Comparison of ENCODE assay signal across 8 cellular contexts in genomic region chr2:54394392-54394791, GRCh38.
DNase-seq lines count a peak whose midpoint lies in the region; ATAC-seq, FAIRE-seq and TF ChIP-seq lines count a peak whose summit lies in the region.

No MANE protein-coding gene starts in this region.

- peak overlapping the region; percentile 54 for H3K4me3 ChIP-seq in CD4-positive, CD25-positive, alpha-beta regulatory T cell (ENCODE audit: low read depth, low read length)
- H3K4me3 ChIP-seq in H7 (ENCODE audit: insufficient read depth, low read depth, low read length), result no peak overlapping the region

- peak; percentile 72 for FAIRE-seq in GM19239 (lab: Jason Lieb, UNC)

- POLR2A ChIA-PET in activated naive CD8-positive, alpha-beta T cell treated with anti-CD3 and anti-CD28 coated beads, Interleukin-2, amount 10 ng/mL, durations not matched to agents 7 days and 5 days (lab: Charles Lee), result no interaction called here

- H3K36me3 Mint-ChIP-seq in CD4-positive, CD25-positive, alpha-beta regulatory T cell, result no peaks in the 10 kb centered on the region
- no peaks in the 10 kb centered on the region for H3K36me3 Mint-ChIP-seq in activated naive CD8-positive, alpha-beta T cell treated with anti-CD3 and anti-CD28 coated beads, Interleukin-2, amount 10 ng/mL, durations not matched to agents 7 days and 5 days
- no peaks in the 10 kb centered on the region for H3K36me3 Mint-ChIP-seq in type B pancreatic cell

- H3K4me3 Mint-ChIP-seq in CD4-positive, CD25-positive, alpha-beta regulatory T cell, result peak overlapping the region in 3 of 4 donors; percentile 1 to 42 (median 13)
- no peak overlapping the region for H3K4me3 Mint-ChIP-seq in activated naive CD8-positive, alpha-beta T cell treated with anti-CD3 and anti-CD28 coated beads, Interleukin-2, amount 10 ng/mL, durations not matched to agents 7 days and 5 days
- no peak overlapping the region for H3K4me3 Mint-ChIP-seq in type B pancreatic cell

- no peaks in the 10 kb centered on the region for H3K27me3 ChIP-seq in CD4-positive, CD25-positive, alpha-beta regulatory T cell (ENCODE audit: control insufficient read depth, insufficient read depth, low read length)
- H3K27me3 ChIP-seq in H7 (ENCODE audit: control insufficient read depth, insufficient read depth, low read length), result no peaks in the 10 kb centered on the region

- peaks cover 0 to 1% (median 0%) of the 10 kb centered on the region in 7 donors for H3K9me3 Mint-ChIP-seq in CD4-positive, CD25-positive, alpha-beta regulatory T cell
- H3K9me3 Mint-ChIP-seq in activated naive CD8-positive, alpha-beta T cell treated with anti-CD3 and anti-CD28 coated beads, Interleukin-2, amount 10 ng/mL, durations not matched to agents 7 days and 5 days, result no peaks in the 10 kb centered on the region
- no peaks in the 10 kb centered on the region for H3K9me3 Mint-ChIP-seq in type B pancreatic cell

- no peaks in the 10 kb centered on the region for H3K9me3 ChIP-seq in CD4-positive, CD25-positive, alpha-beta regulatory T cell (ENCODE audit: control insufficient read depth in 2 of 2, low read length in 2 of 2)

- peak in 1 of 2 donors; percentile 39 for ATAC-seq in CD4-positive, CD25-positive, alpha-beta regulatory T cell (ENCODE audit: low read depth in 2 of 2)
- ATAC-seq in HG03175 (IDR thresholded peaks at IDR 0.05; ENCODE audit: unreplicated experiment), result peak; percentile 77
- peak; percentile 50 for ATAC-seq in activated naive CD8-positive, alpha-beta T cell treated with anti-CD3 and anti-CD28 coated beads, Interleukin-2, amount 10 ng/mL, durations not matched to agents 7 days and 5 days (ENCODE audit: low read depth)

- DNase-seq in CD4-positive, CD25-positive, alpha-beta regulatory T cell, result peak in 1 of 3 donors; percentile 31
- DNase-seq in GM19239 (ENCODE audit: insufficient read length, low spot score) (no peak), H7 (no peak), Ammon's horn (ENCODE audit: low spot score) (no peak), NCI-H146 (lab: John Stamatoyannopoulos, UW) (no peak), type B pancreatic cell (ENCODE audit: extremely low spot score, unreplicated experiment) (no peak)
- no peak for DNase-seq in activated naive CD8-positive, alpha-beta T cell treated with anti-CD3 and anti-CD28 coated beads, Interleukin-2, amount 10 ng/mL, durations not matched to agents 7 days and 5 days

- H3K4me1 Mint-ChIP-seq in CD4-positive, CD25-positive, alpha-beta regulatory T cell, result peaks cover 0 to 5% (median 2%) of the 10 kb centered on the region in 4 donors
- H3K4me1 Mint-ChIP-seq in activated naive CD8-positive, alpha-beta T cell treated with anti-CD3 and anti-CD28 coated beads, Interleukin-2, amount 10 ng/mL, durations not matched to agents 7 days and 5 days, result peaks cover 5% of the 10 kb centered on the region
- no peaks in the 10 kb centered on the region for H3K4me1 Mint-ChIP-seq in type B pancreatic cell (ENCODE audit: unreplicated experiment)

- H3K27ac Mint-ChIP-seq in CD4-positive, CD25-positive, alpha-beta regulatory T cell, result peak overlapping the region; percentile 66 to 85 (median 81)
- no peak overlapping the region for H3K27ac Mint-ChIP-seq in activated naive CD8-positive, alpha-beta T cell treated with anti-CD3 and anti-CD28 coated beads, Interleukin-2, amount 10 ng/mL, durations not matched to agents 7 days and 5 days
- no peak overlapping the region for H3K27ac Mint-ChIP-seq in type B pancreatic cell

- TF ChIP-seq CTCF in type B pancreatic cell (conservative IDR thresholded peaks at IDR 0.05), result no peak

- H3K4me1 ChIP-seq in CD4-positive, CD25-positive, alpha-beta regulatory T cell (ENCODE audit: control insufficient read depth, insufficient read depth, low read length, poor library complexity, severe bottlenecking), result no peaks in the 10 kb centered on the region

- no peaks in the 10 kb centered on the region for H3K27me3 Mint-ChIP-seq in CD4-positive, CD25-positive, alpha-beta regulatory T cell
- no peaks in the 10 kb centered on the region for H3K27me3 Mint-ChIP-seq in activated naive CD8-positive, alpha-beta T cell treated with anti-CD3 and anti-CD28 coated beads, Interleukin-2, amount 10 ng/mL, durations not matched to agents 7 days and 5 days
- peaks cover 4% of the 10 kb centered on the region for H3K27me3 Mint-ChIP-seq in type B pancreatic cell

- H3K27ac ChIP-seq in CD4-positive, CD25-positive, alpha-beta regulatory T cell (ENCODE audit: insufficient read depth, low read length, poor library complexity, severe bottlenecking), result no peak overlapping the region

- no peaks in the 10 kb centered on the region for H3K36me3 ChIP-seq in CD4-positive, CD25-positive, alpha-beta regulatory T cell (ENCODE audit: control insufficient read depth, insufficient read depth, low read length)
- no peaks in the 10 kb centered on the region for H3K36me3 ChIP-seq in H7 (replicated peaks; ENCODE audit: control insufficient read depth, insufficient read depth, low read length)

Comparison
In these comparisons a context has a peak if more than half of its experiments do, and no peak if none do; other contexts are left out.
1. H3K27ac Mint-ChIP-seq: peak in CD4-positive, CD25-positive, alpha-beta regulatory T cell (3 of 3); none in activated naive CD8-positive, alpha-beta T cell treated with anti-CD3 and anti-CD28 coated beads, Interleukin-2, amount 10 ng/mL, durations not matched to agents 7 days and 5 days (single experiment) and type B pancreatic cell (single experiment).
2. H3K4me3 Mint-ChIP-seq: peak in CD4-positive, CD25-positive, alpha-beta regulatory T cell (3 of 4); none in activated naive CD8-positive, alpha-beta T cell treated with anti-CD3 and anti-CD28 coated beads, Interleukin-2, amount 10 ng/mL, durations not matched to agents 7 days and 5 days (single experiment) and type B pancreatic cell (single experiment).